Comparison of ENCODE assay signal across 20 cellular contexts in the genomic region with DNA sequence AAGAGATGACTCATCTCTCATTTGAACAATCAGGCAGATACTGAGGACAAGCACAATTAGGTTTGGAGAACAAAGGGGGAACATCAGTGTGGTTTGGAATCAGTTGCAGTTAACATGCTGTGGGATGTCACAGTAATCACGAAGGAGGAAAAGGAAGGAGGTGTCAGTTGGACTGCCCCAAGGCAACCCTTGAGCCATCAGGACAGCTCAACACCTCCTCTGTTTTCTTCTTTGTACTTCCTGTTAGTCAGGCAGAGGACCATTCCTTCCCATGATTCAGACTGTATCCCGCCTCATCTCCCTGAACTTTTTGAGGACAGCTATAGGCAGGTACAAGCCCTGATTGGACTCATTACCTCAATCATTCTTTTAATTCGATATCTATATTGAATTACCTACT.
"Had no signal": no experiment of that assay in that cellular context is flagged by ENCODE, and none has a peak within 500 bp of the region (broad histone marks: within the 10 kb centered on the region; RNA-seq: fewer than 3 reads in every experiment).

No MANE protein-coding gene starts in this region.

- H3K36me3 ChIP-seq: colonic mucosa, esophagus muscularis mucosa, left lung, neutrophil, pancreas, right lobe of liver, thoracic aorta, tibial nerve, upper lobe of left lung had no signal

- H3K4me1 ChIP-seq: colonic mucosa, esophagus muscularis mucosa, left lung, upper lobe of left lung had no signal

- H3K4me3 ChIP-seq: colonic mucosa, esophagus muscularis mucosa, left lung, mucosa of descending colon, pancreas, right lobe of liver, thoracic aorta, tibial nerve, upper lobe of left lung had no signal

- H3K9me3 ChIP-seq: colonic mucosa, mucosa of descending colon, neutrophil, pancreas, right lobe of liver, thoracic aorta, upper lobe of left lung had no signal

- DNase-seq: colonic mucosa; effector memory CD4-positive, alpha-beta T cell; foreskin melanocyte; left cardiac atrium; left lung; mesenchymal stem cell; mucosa of descending colon; naive B cell; pancreas; right lobe of liver; small intestine; stimulated activated CD4-positive, alpha-beta T cell treated with anti-CD3 and anti-CD28 coated beads, Interleukin-15, amount 100 ng/mL, for 24 hours; stimulated activated CD4-positive, alpha-beta T cell treated with anti-CD3 and anti-CD28 coated beads, Interleukin-2, amount 100 ng/mL, for 48 hours; stimulated activated naive B cell treated with anti-CD40 and anti-IgM and Interleukin-4, amounts not matched to agents 10 μg/mL and 1 μg/mL and 100 μg/mL, for 72 hours; upper lobe of left lung had no signal

- ATAC-seq: left cardiac atrium; left lung; mucosa of descending colon; natural killer cell treated with Interleukin-12 subunit alpha and Interleukin-12 subunit beta and Interleukin-15 and Interleukin-18, amount 100 ng/mL, for 72 hours; pancreas; right lobe of liver; stimulated activated naive B cell treated with anti-CD40 and anti-IgM and Interleukin-4, amounts not matched to agents 10 μg/mL and 1 μg/mL and 100 μg/mL, for 72 hours had no signal

- H3K27ac ChIP-seq: colonic mucosa, esophagus muscularis mucosa, left lung, neutrophil, pancreas, right lobe of liver, thoracic aorta, tibial nerve, upper lobe of left lung had no signal

- H3K27me3 ChIP-seq: colonic mucosa, neutrophil, pancreas, right lobe of liver, tibial nerve, upper lobe of left lung had no signal
